ENCODE assay signal across 8 cellular contexts in the genomic region with DNA sequence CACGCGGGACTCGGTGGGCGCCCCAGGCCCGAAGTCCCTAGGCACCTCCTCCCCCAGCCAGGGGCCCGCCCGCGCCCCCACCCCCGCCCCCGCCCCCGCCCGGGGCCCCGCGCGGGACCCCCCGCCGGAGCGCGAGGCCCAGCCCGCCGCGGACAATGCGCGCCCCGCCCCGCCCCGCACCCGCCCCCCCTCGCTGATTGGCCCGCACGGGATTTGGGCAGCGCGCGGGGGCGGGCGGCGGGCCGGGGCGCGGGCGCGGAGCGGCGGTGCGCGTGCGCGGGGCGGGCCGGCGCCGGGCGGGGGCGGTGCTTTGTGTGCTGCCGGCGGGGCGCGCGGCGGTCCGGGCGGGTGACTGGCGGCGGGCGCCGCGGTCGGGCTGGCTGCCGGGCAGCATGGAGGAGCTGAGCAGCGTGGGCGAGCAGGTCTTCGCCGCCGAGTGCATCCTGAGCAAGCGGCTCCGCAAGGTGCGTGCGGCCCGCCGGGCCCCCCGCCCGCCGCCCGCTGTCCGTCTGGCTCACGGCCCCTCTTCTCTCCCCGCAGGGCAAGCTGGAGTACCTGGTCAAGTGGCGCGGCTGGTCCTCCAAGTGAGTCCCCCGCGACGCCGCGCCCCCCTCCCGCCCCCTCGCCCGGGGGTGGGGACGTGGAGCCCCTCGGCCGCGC.
DNase-seq lines count a peak whose midpoint lies in the region; ATAC-seq and TF ChIP-seq lines count a peak whose summit lies in the region.

A gene (plus strand): TSS at position 305 of the 660 bp plus-strand sequence. CDS start 88 bp downstream, at position 393.

- DNase-seq in GM06990 (ENCODE audit: extremely low read depth, insufficient read length) = peak; percentile 80
- no peak for DNase-seq in HFF-Myc (ENCODE audit: extremely low read depth, low read depth)
- peak; percentile 77 for DNase-seq in NCI-H2171 treated with DMSO at 0.1 percent for 48 hours (lab: John Stamatoyannopoulos, UW)
- DNase-seq in activated CD4-positive, CD25-positive, alpha-beta regulatory T cell treated with anti-CD3 and anti-CD28 coated beads, Interleukin-2, amount 50 U/mL, for 72 hours = peak; percentile 88
- DNase-seq in central memory CD8-positive, alpha-beta T cell (ENCODE audit: low spot score in 2 of 2) = peak; percentile 56 to 57
- peak; percentile 79 for DNase-seq in kidney tubule cell (ENCODE audit: low spot score)
- peak; percentile 76 to 86 for DNase-seq in stimulated activated CD4-positive, alpha-beta T cell treated with anti-CD3 and anti-CD28 coated beads, Interleukin-1b, Interleukin-23, amount 100 ng/mL, for 4 hours (ENCODE audit: low read depth in 2 of 2)
- no peak for DNase-seq in cortex of kidney (lab: John Stamatoyannopoulos, UW)

- peak within 1 kb of the TSS; percentile 44 for H3K27ac Mint-ChIP-seq in central memory CD8-positive, alpha-beta T cell (ENCODE audit: low read depth)

- peak within 1 kb of the TSS; percentile 69 for H3K4me3 ChIP-seq in GM06990 (replicated peaks; ENCODE audit: low read depth, low read length)
- peak within 1 kb of the TSS; percentile 61 for H3K4me3 ChIP-seq in HFF-Myc (replicated peaks; ENCODE audit: low read depth, low read length)

- peak within 1 kb of the TSS; percentile 86 for H3K4me3 Mint-ChIP-seq in central memory CD8-positive, alpha-beta T cell

- no peaks in the 10 kb centered on the region for H3K36me3 ChIP-seq in GM06990 (ENCODE audit: control insufficient read depth, insufficient read depth, low read length)

- H3K27me3 ChIP-seq in GM06990 (replicated peaks; ENCODE audit: control insufficient read depth, insufficient read depth, low read length) = peaks cover 1% of the 10 kb centered on the region

- H3K9me3 Mint-ChIP-seq in central memory CD8-positive, alpha-beta T cell = no peaks in the 10 kb centered on the region

- peak; percentile 83 for ATAC-seq in central memory CD8-positive, alpha-beta T cell (replicated peaks; ENCODE audit: extremely low read depth, poor library complexity, severe bottlenecking)

- TF ChIP-seq CTCF in GM06990 (IDR thresholded peaks at IDR 0.05; ENCODE audit: insufficient read depth, low read length, poor library complexity, severe bottlenecking) (no peak), HFF-Myc (IDR thresholded peaks at IDR 0.05; ENCODE audit: low read depth, low read length, missing control alignments) (no peak)

- H3K36me3 Mint-ChIP-seq in central memory CD8-positive, alpha-beta T cell (ENCODE audit: insufficient read depth) = peaks cover 7% of the 10 kb centered on the region

- H3K27me3 Mint-ChIP-seq in central memory CD8-positive, alpha-beta T cell = peaks cover 88% of the 10 kb centered on the region

- H3K4me1 Mint-ChIP-seq in central memory CD8-positive, alpha-beta T cell = peaks cover 8% of the 10 kb centered on the region

Comparison
In these comparisons a context has a peak if more than half of its experiments do, and no peak if none do; other contexts are left out.
1. DNase-seq: peak in GM06990 (single experiment), NCI-H2171 treated with DMSO at 0.1 percent for 48 hours (single experiment), activated CD4-positive, CD25-positive, alpha-beta regulatory T cell treated with anti-CD3 and anti-CD28 coated beads, Interleukin-2, amount 50 U/mL, for 72 hours (single experiment), central memory CD8-positive, alpha-beta T cell (2 of 2), kidney tubule cell (single experiment) and stimulated activated CD4-positive, alpha-beta T cell treated with anti-CD3 and anti-CD28 coated beads, Interleukin-1b, Interleukin-23, amount 100 ng/mL, for 4 hours (2 of 2); none in HFF-Myc (single experiment) and cortex of kidney (single experiment).